In the genomic region with DNA sequence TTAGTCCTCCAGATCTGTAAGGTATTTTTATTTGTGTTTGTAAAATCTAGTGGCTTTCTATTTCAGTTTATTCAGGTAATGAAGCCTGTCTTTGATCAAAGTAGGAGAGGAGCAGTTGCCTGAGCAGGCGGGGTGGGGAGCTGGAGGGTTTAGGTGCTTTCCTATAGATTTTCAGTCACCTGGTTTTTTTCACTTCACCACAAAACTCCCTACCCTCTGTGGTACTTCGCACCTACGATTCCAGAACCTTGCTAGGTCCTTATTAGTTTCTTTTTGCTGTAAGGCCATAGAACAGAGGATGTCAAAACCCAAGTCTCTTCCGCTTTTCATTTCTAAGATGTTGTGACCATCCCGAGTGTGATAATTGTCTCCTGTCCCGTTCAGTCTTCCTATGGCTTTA, we compare ENCODE assay signal across 14 cellular contexts. TPM values are rescaled to one million over a fixed set of nuclear protein-coding genes. Genes with fewer than 3 reads are reported as not detected.
DNase-seq lines count a peak whose midpoint lies in the region; ATAC-seq, FAIRE-seq and TF ChIP-seq lines count a peak whose summit lies in the region.
"Had no signal": no experiment of that assay in that cellular context is flagged by ENCODE, and none has a peak within 500 bp of the region (broad histone marks: within the 10 kb centered on the region; RNA-seq: fewer than 3 reads in every experiment).

No MANE protein-coding gene starts in this region.

- CTCF ChIA-PET in mammary epithelial cell (lab: Charles Lee; ENCODE audit: low non-redundant PET): interaction anchor here (0.7 kb wide), 1 partner anchor 177 kb away, joined by 3 read pairs; no protein-coding TSS in a partner anchor

- in situ Hi-C loops in mammary epithelial cell (cut with MboI; ENCODE audit: low sequenced_read_pairs in 2 of 2): no loop called here

- H2AFZ ChIP-seq in mammary epithelial cell (ENCODE audit: low read depth, low read length): no peak overlapping the region

- intact Hi-C loops in mammary epithelial cell (cut with micrococcal nuclease): no loop called here

- H3K27me3 ChIP-seq in mammary epithelial cell (ENCODE audit: insufficient read depth, low read length) (no peaks in the 10 kb centered on the region), upper lobe of left lung (no peaks in the 10 kb centered on the region)
- H3K27me3 ChIP-seq: BE2C, body of pancreas, stomach had no signal

- H3K36me3 ChIP-seq in mammary epithelial cell (ENCODE audit: insufficient read depth, low read length) (no peaks in the 10 kb centered on the region), upper lobe of left lung (peaks cover 0 to 3% (median 0%) of the 10 kb centered on the region in 4 donors)
- H3K36me3 ChIP-seq: BE2C had no signal

- no peaks in the 10 kb centered on the region for H3K79me2 ChIP-seq in mammary epithelial cell (ENCODE audit: insufficient read depth, low read length)

- TF ChIP-seq POLR2A in upper lobe of left lung (IDR thresholded peaks at IDR 0.05): no peak

- TF ChIP-seq CTCF in GM12865 (IDR thresholded peaks at IDR 0.05; ENCODE audit: insufficient read depth, low read depth, low read length, missing control alignments): no peak
- TF ChIP-seq CTCF in mammary epithelial cell (conservative IDR thresholded peaks at IDR 0.05 in 1 of 2, IDR thresholded peaks at IDR 0.05 in 1 of 2; ENCODE audit: extremely low read depth in 1 of 2, insufficient read depth in 1 of 2, low read depth in 1 of 2, low read length in 2 of 2): no peak
- no peak for TF ChIP-seq CTCF in upper lobe of left lung (IDR thresholded peaks at IDR 0.05)

- H3K4me3 ChIP-seq in GM12865 (ENCODE audit: low read depth, low read length) (no peak overlapping the region), mammary epithelial cell (replicated peaks in 1 of 3; ENCODE audit: insufficient read depth in 1 of 3, low read depth in 2 of 3, low read length in 3 of 3) (no peak overlapping the region), upper lobe of left lung (no peak overlapping the region)
- H3K4me3 ChIP-seq: body of pancreas, stomach had no signal

- H3K9me3 ChIP-seq in mammary epithelial cell (replicated peaks; ENCODE audit: insufficient read depth, low read length) (no peaks in the 10 kb centered on the region), upper lobe of left lung (no peaks in the 10 kb centered on the region)
- H3K9me3 ChIP-seq: BE2C, body of pancreas, stomach had no signal

- H3K27ac ChIP-seq in mammary epithelial cell (ENCODE audit: insufficient read depth, low read depth, low read length) (no peak overlapping the region), upper lobe of left lung (no peak overlapping the region)
- H3K27ac ChIP-seq: body of pancreas, stomach had no signal

- no peak for TF ChIP-seq EP300 in upper lobe of left lung (IDR thresholded peaks at IDR 0.05)

- dilution Hi-C loops in mammary epithelial cell (cut with HindIII; ENCODE audit: low sequenced_read_pairs): no loop called here

- H3K4me2 ChIP-seq in mammary epithelial cell (ENCODE audit: insufficient read depth, low read depth, low read length): no peak overlapping the region

- BruUV-seq in mammary epithelial cell (replicated peaks; lab: Mats Ljungman, UMichigan): no TSS peak

- H3K9ac ChIP-seq in mammary epithelial cell (ENCODE audit: insufficient read depth, low read length): no peak overlapping the region

- WGBS in mammary epithelial cell (ENCODE audit: low coverage, missing lambda C conversion rate): 57% methylated on average over 6 of the region's 6 CpGs
- 84 to 92% methylated on average over 6 of the region's 6 CpGs for WGBS in upper lobe of left lung, 2 donors

- ATAC-seq in GM18909 (IDR thresholded peaks at IDR 0.05; ENCODE audit: poor library complexity, unreplicated experiment): peak; percentile 57
- ATAC-seq in HG02798 (IDR thresholded peaks at IDR 0.05; ENCODE audit: poor library complexity, unreplicated experiment): peak; percentile 87
- peak; percentile 35 for ATAC-seq in HG03565 (IDR thresholded peaks at IDR 0.05; ENCODE audit: unreplicated experiment)
- ATAC-seq in upper lobe of left lung (ENCODE audit: low FRiP score in 2 of 2): no peak
- ATAC-seq: body of pancreas had no signal

- no peaks in the 10 kb centered on the region for H4K20me1 ChIP-seq in mammary epithelial cell (ENCODE audit: insufficient read depth, low read length)

- no peaks in the 10 kb centered on the region for H3K4me1 ChIP-seq in mammary epithelial cell (ENCODE audit: insufficient read depth, low read length)
- no peaks in the 10 kb centered on the region for H3K4me1 ChIP-seq in upper lobe of left lung
- H3K4me1 ChIP-seq: body of pancreas, stomach had no signal

- no peak for FAIRE-seq in HTR-8/SVneo (lab: Jason Lieb, UNC)
- FAIRE-seq: TTC549 had no signal

- DNase-seq in GM12865 (ENCODE audit: low read depth) (peak; percentile 44), SIG-M5 (lab: John Stamatoyannopoulos, UW) (no peak), mammary epithelial cell (no peak), HTR-8/SVneo (ENCODE audit: insufficient read length, low spot score) (no peak), upper lobe of left lung (no peak)
- DNase-seq: BE2C, body of pancreas, NCI-H1417 treated with DMSO at 0.1 percent for 48 hours, Right ventricle myocardium superior, stomach had no signal

RNA-seq across cellular contexts. Expression of a gene that starts 26.6 kb away (rescaled TPM):
- total RNA-seq in mammary epithelial cell (not detected), upper lobe of left lung (10 to 100 TPM; 10.6 to 35.6 (median 21.4) TPM)
- polyA plus RNA-seq in mammary epithelial cell: not detected
- not detected for polyA minus RNA-seq in mammary epithelial cell

Comparison
In these comparisons a context has a peak if more than half of its experiments do, and no peak if none do; other contexts are left out.
1. ATAC-seq: peak in GM18909 (single experiment), HG02798 (single experiment) and HG03565 (single experiment); none in upper lobe of left lung (0 of 2).
2. RNA of a gene that starts 26.6 kb away (total RNA-seq): 10.6 to 35.6 TPM in upper lobe of left lung; not detected in mammary epithelial cell; every median in the first group is over 10 times any median in the second.